Comparison of ENCODE assay signal across 17 cellular contexts in genomic region chr10:64379898-64380297, GRCh38.
A peak's percentile ranks its signal among the peaks of the same experiment; 100 is the strongest.
DNase-seq lines count a peak whose midpoint lies in the region; TF ChIP-seq lines count a peak whose summit lies in the region.
"Had no signal": no experiment of that assay in that cellular context is flagged by ENCODE, and none has a peak within 500 bp of the region (broad histone marks: within the 10 kb centered on the region; RNA-seq: fewer than 3 reads in every experiment).

No MANE protein-coding gene starts in this region.

- no peaks in the 10 kb centered on the region for H3K4me1 Mint-ChIP-seq in activated CD4-positive, alpha-beta T cell treated with anti-CD3 and anti-CD28 coated beads, Interleukin-2, amount 10 ng/mL, durations not matched to agents 7 days and 5 days
- H3K4me1 Mint-ChIP-seq: stimulated activated naive B cell treated with anti-CD40 and anti-IgM and Interleukin-4, amounts not matched to agents 10 μg/mL and 1 μg/mL and 100 μg/mL, for 72 hours had no signal

- TF ChIP-seq CTCF in epithelial cell of proximal tubule (conservative IDR thresholded peaks at IDR 0.05; ENCODE audit: low read depth, low read length), result peak; percentile 60
- peak; percentile 42 for TF ChIP-seq CTCF in retinal pigment epithelial cell (conservative IDR thresholded peaks at IDR 0.05; ENCODE audit: low read depth, low read length)
- TF ChIP-seq CTCF in ascending aorta (IDR thresholded peaks at IDR 0.05), result no peak

- no peaks in the 10 kb centered on the region for H3K36me3 Mint-ChIP-seq in activated CD4-positive, alpha-beta T cell treated with anti-CD3 and anti-CD28 coated beads, Interleukin-2, amount 10 ng/mL, durations not matched to agents 7 days and 5 days (ENCODE audit: low read depth)
- H3K36me3 Mint-ChIP-seq: neural progenitor cell; stimulated activated naive B cell treated with anti-CD40 and anti-IgM and Interleukin-4, amounts not matched to agents 10 μg/mL and 1 μg/mL and 100 μg/mL, for 72 hours had no signal

- H3K4me3 ChIP-seq in epithelial cell of proximal tubule (ENCODE audit: low read depth, low read length), result no peak overlapping the region
- H3K4me3 ChIP-seq in retinal pigment epithelial cell (ENCODE audit: low read length), result no peak overlapping the region
- no peak overlapping the region for H3K4me3 ChIP-seq in ascending aorta
- H3K4me3 ChIP-seq: body of pancreas, neural progenitor cell, SJCRH30 had no signal

- H3K27ac ChIP-seq in ascending aorta, result no peak overlapping the region
- H3K27ac ChIP-seq: body of pancreas, HL-60, neural progenitor cell, SJCRH30 had no signal

- H3K9me3 ChIP-seq in ascending aorta, result no peaks in the 10 kb centered on the region
- H3K9me3 ChIP-seq: body of pancreas, SJCRH30 had no signal

- H3K27me3 ChIP-seq in ascending aorta, result no peaks in the 10 kb centered on the region
- H3K27me3 ChIP-seq: body of pancreas, neural progenitor cell, SJCRH30 had no signal

- no peak overlapping the region for H3K27ac Mint-ChIP-seq in activated CD4-positive, alpha-beta T cell treated with anti-CD3 and anti-CD28 coated beads, Interleukin-2, amount 10 ng/mL, durations not matched to agents 7 days and 5 days
- H3K27ac Mint-ChIP-seq: CD4-positive, alpha-beta T cell; neural progenitor cell; stimulated activated naive B cell treated with anti-CD40 and anti-IgM and Interleukin-4, amounts not matched to agents 10 μg/mL and 1 μg/mL and 100 μg/mL, for 72 hours had no signal

- no peak overlapping the region for H3K4me3 Mint-ChIP-seq in activated CD4-positive, alpha-beta T cell treated with anti-CD3 and anti-CD28 coated beads, Interleukin-2, amount 10 ng/mL, durations not matched to agents 7 days and 5 days
- H3K4me3 Mint-ChIP-seq: CD4-positive, alpha-beta T cell; neural progenitor cell; stimulated activated naive B cell treated with anti-CD40 and anti-IgM and Interleukin-4, amounts not matched to agents 10 μg/mL and 1 μg/mL and 100 μg/mL, for 72 hours had no signal

- DNase-seq in NCI-H2081 (lab: John Stamatoyannopoulos, UW) (peak; percentile 9 to 43), NCI-H2081 treated with DMSO at 0.1 percent for 48 hours (lab: John Stamatoyannopoulos, UW) (no peak), NCI-H774 (lab: John Stamatoyannopoulos, UW) (peak; percentile 22), epithelial cell of proximal tubule (ENCODE audit: low read depth) (no peak), retinal pigment epithelial cell (ENCODE audit: low read depth) (no peak), DMS79 treated with DMSO at 0.1 percent for 48 hours (lab: John Stamatoyannopoulos, UW) (no peak), ascending aorta (ENCODE audit: low spot score in 2 of 2) (no peak)
- DNase-seq in activated CD4-positive, alpha-beta T cell treated with anti-CD3 and anti-CD28 coated beads, Interleukin-2, amount 10 ng/mL, durations not matched to agents 7 days and 5 days, result no peak
- DNase-seq: activated gamma-delta T cell treated with Interleukin-2 at 50 U/mL for 16 hours; body of pancreas; CD4-positive, alpha-beta T cell; HCEC 1CT; NCI-H2171 treated with DMSO at 0.1 percent for 48 hours; SJCRH30; stimulated activated naive B cell treated with anti-CD40 and anti-IgM and Interleukin-4, amounts not matched to agents 10 μg/mL and 1 μg/mL and 100 μg/mL, for 72 hours had no signal

- intact Hi-C loops in ascending aorta (cut with DNase I), result no loop called here

- H3K4me1 ChIP-seq in ascending aorta, result no peaks in the 10 kb centered on the region
- H3K4me1 ChIP-seq: body of pancreas, neural progenitor cell, SJCRH30 had no signal

- POLR2A ChIA-PET in activated CD4-positive, alpha-beta T cell treated with anti-CD3 and anti-CD28 coated beads, Interleukin-2, amount 10 ng/mL, durations not matched to agents 7 days and 5 days (lab: Charles Lee), result interaction anchor here (0.7 kb wide), 1 partner anchor 129 kb away, joined by 3 read pairs; no protein-coding TSS in a partner anchor

- CTCF ChIA-PET in activated CD4-positive, alpha-beta T cell treated with anti-CD3 and anti-CD28 coated beads, Interleukin-2, amount 10 ng/mL, durations not matched to agents 7 days and 5 days (lab: Charles Lee), result interaction anchor here (0.6 kb wide), 1 partner anchor 1582 kb away, joined by 3 read pairs; no protein-coding TSS in a partner anchor

- no peaks in the 10 kb centered on the region for H3K9me3 Mint-ChIP-seq in activated CD4-positive, alpha-beta T cell treated with anti-CD3 and anti-CD28 coated beads, Interleukin-2, amount 10 ng/mL, durations not matched to agents 7 days and 5 days
- H3K9me3 Mint-ChIP-seq: CD4-positive, alpha-beta T cell; stimulated activated naive B cell treated with anti-CD40 and anti-IgM and Interleukin-4, amounts not matched to agents 10 μg/mL and 1 μg/mL and 100 μg/mL, for 72 hours had no signal

- no peaks in the 10 kb centered on the region for H3K36me3 ChIP-seq in ascending aorta
- H3K36me3 ChIP-seq: neural progenitor cell, SJCRH30 had no signal

- H3K27me3 Mint-ChIP-seq in activated CD4-positive, alpha-beta T cell treated with anti-CD3 and anti-CD28 coated beads, Interleukin-2, amount 10 ng/mL, durations not matched to agents 7 days and 5 days, result no peaks in the 10 kb centered on the region
- H3K27me3 Mint-ChIP-seq: CD4-positive, alpha-beta T cell; stimulated activated naive B cell treated with anti-CD40 and anti-IgM and Interleukin-4, amounts not matched to agents 10 μg/mL and 1 μg/mL and 100 μg/mL, for 72 hours had no signal

Comparison
In these comparisons a context has a peak if more than half of its experiments do, and no peak if none do; other contexts are left out.
1. DNase-seq: peak in NCI-H2081 (2 of 2) and NCI-H774 (single experiment); none in NCI-H2081 treated with DMSO at 0.1 percent for 48 hours (single experiment), epithelial cell of proximal tubule (single experiment), retinal pigment epithelial cell (single experiment), DMS79 treated with DMSO at 0.1 percent for 48 hours (single experiment), activated CD4-positive, alpha-beta T cell treated with anti-CD3 and anti-CD28 coated beads, Interleukin-2, amount 10 ng/mL, durations not matched to agents 7 days and 5 days (single experiment) and ascending aorta (0 of 2).
2. CTCF ChIP-seq: peak in epithelial cell of proximal tubule (single experiment) and retinal pigment epithelial cell (single experiment); none in ascending aorta (0 of 3).